10 cellular contexts compared by ENCODE assay signal in genomic region chr11:114846040-114846791, GRCh38.
DNase-seq lines count a peak whose midpoint lies in the region; ATAC-seq, FAIRE-seq and TF ChIP-seq lines count a peak whose summit lies in the region.
"Had no signal": no experiment of that assay in that cellular context is flagged by ENCODE, and none has a peak within 500 bp of the region (broad histone marks: within the 10 kb centered on the region; RNA-seq: fewer than 3 reads in every experiment).

No MANE protein-coding gene starts in this region.

- CTCF ChIA-PET in activated CD8-positive, alpha-beta T cell treated with anti-CD3 and anti-CD28 coated beads, Interleukin-2, amount 10 ng/mL, durations not matched to agents 7 days and 5 days (lab: Charles Lee), result no interaction called here

- H3K36me3 Mint-ChIP-seq in T-helper 2 cell treated with Interferon-gamma antibody and Interleukin-4, amounts not matched to agents 5 μg/mL and 100 μg/mL, for 36 hours (ENCODE audit: low read depth), result no peaks in the 10 kb centered on the region
- no peaks in the 10 kb centered on the region for H3K36me3 Mint-ChIP-seq in activated CD8-positive, alpha-beta T cell treated with anti-CD3 and anti-CD28 coated beads, Interleukin-2, amount 10 ng/mL, durations not matched to agents 7 days and 5 days (ENCODE audit: low read depth)

- peak; percentile 77 for FAIRE-seq in D721Med (lab: Jason Lieb, UNC)
- FAIRE-seq: colon had no signal

- H3K4me3 Mint-ChIP-seq in T-helper 2 cell treated with Interferon-gamma antibody and Interleukin-4, amounts not matched to agents 5 μg/mL and 100 μg/mL, for 36 hours, result no peak overlapping the region
- no peak overlapping the region for H3K4me3 Mint-ChIP-seq in activated CD8-positive, alpha-beta T cell treated with anti-CD3 and anti-CD28 coated beads, Interleukin-2, amount 10 ng/mL, durations not matched to agents 7 days and 5 days

- DNase-seq in D721Med (ENCODE audit: insufficient read length, low spot score) (no peak), NCI-H1694 (lab: John Stamatoyannopoulos, UW) (peak; percentile 61), amygdala (lab: John Stamatoyannopoulos, UW) (peak in 44 of 56 donors; percentile 4 to 74 (median 37)), left kidney (ENCODE audit: low read depth, low spot score) (peak; percentile 23)
- DNase-seq in T-helper 2 cell treated with Interferon-gamma antibody and Interleukin-4, amounts not matched to agents 5 μg/mL and 100 μg/mL, for 36 hours (ENCODE audit: low spot score), result no peak
- DNase-seq in activated CD4-positive, alpha-beta T cell treated with anti-CD3 and anti-CD28 coated beads, Interleukin-2, amount 50 U/mL, for 48 hours, result no peak
- DNase-seq in activated CD8-positive, alpha-beta T cell treated with anti-CD3 and anti-CD28 coated beads, Interleukin-2, amount 10 ng/mL, durations not matched to agents 7 days and 5 days, result no peak

- POLR2A ChIA-PET in activated CD8-positive, alpha-beta T cell treated with anti-CD3 and anti-CD28 coated beads, Interleukin-2, amount 10 ng/mL, durations not matched to agents 7 days and 5 days (lab: Charles Lee), result no interaction called here

- H3K9me3 Mint-ChIP-seq in T-helper 2 cell treated with Interferon-gamma antibody and Interleukin-4, amounts not matched to agents 5 μg/mL and 100 μg/mL, for 36 hours, result no peaks in the 10 kb centered on the region
- H3K9me3 Mint-ChIP-seq in activated CD8-positive, alpha-beta T cell treated with anti-CD3 and anti-CD28 coated beads, Interleukin-2, amount 10 ng/mL, durations not matched to agents 7 days and 5 days (ENCODE audit: insufficient read depth), result no peaks in the 10 kb centered on the region

- ATAC-seq in HG03432 (IDR thresholded peaks at IDR 0.05; ENCODE audit: unreplicated experiment), result no peak
- no peak for ATAC-seq in activated CD8-positive, alpha-beta T cell treated with anti-CD3 and anti-CD28 coated beads, Interleukin-2, amount 10 ng/mL, durations not matched to agents 7 days and 5 days
- ATAC-seq: HCT116 had no signal

- H3K4me1 Mint-ChIP-seq in T-helper 2 cell treated with Interferon-gamma antibody and Interleukin-4, amounts not matched to agents 5 μg/mL and 100 μg/mL, for 36 hours (ENCODE audit: low read depth), result no peaks in the 10 kb centered on the region
- H3K4me1 Mint-ChIP-seq in activated CD8-positive, alpha-beta T cell treated with anti-CD3 and anti-CD28 coated beads, Interleukin-2, amount 10 ng/mL, durations not matched to agents 7 days and 5 days (ENCODE audit: low read depth), result no peaks in the 10 kb centered on the region

- H3K27me3 Mint-ChIP-seq in T-helper 2 cell treated with Interferon-gamma antibody and Interleukin-4, amounts not matched to agents 5 μg/mL and 100 μg/mL, for 36 hours (ENCODE audit: low read depth), result no peaks in the 10 kb centered on the region
- H3K27me3 Mint-ChIP-seq in activated CD8-positive, alpha-beta T cell treated with anti-CD3 and anti-CD28 coated beads, Interleukin-2, amount 10 ng/mL, durations not matched to agents 7 days and 5 days (ENCODE audit: low read depth), result no peaks in the 10 kb centered on the region

- H3K27ac Mint-ChIP-seq in T-helper 2 cell treated with Interferon-gamma antibody and Interleukin-4, amounts not matched to agents 5 μg/mL and 100 μg/mL, for 36 hours, result no peak overlapping the region
- no peak overlapping the region for H3K27ac Mint-ChIP-seq in activated CD8-positive, alpha-beta T cell treated with anti-CD3 and anti-CD28 coated beads, Interleukin-2, amount 10 ng/mL, durations not matched to agents 7 days and 5 days

- TF ChIP-seq CTCF in D721Med (IDR thresholded peaks at IDR 0.05; ENCODE audit: insufficient read depth, missing control alignments), result peak; percentile 14

Comparison
In these comparisons a context has a peak if more than half of its experiments do, and no peak if none do; other contexts are left out.
1. DNase-seq: peak in NCI-H1694 (single experiment), amygdala (44 of 56) and left kidney (single experiment); none in D721Med (single experiment), T-helper 2 cell treated with Interferon-gamma antibody and Interleukin-4, amounts not matched to agents 5 μg/mL and 100 μg/mL, for 36 hours (single experiment), activated CD4-positive, alpha-beta T cell treated with anti-CD3 and anti-CD28 coated beads, Interleukin-2, amount 50 U/mL, for 48 hours (0 of 2) and activated CD8-positive, alpha-beta T cell treated with anti-CD3 and anti-CD28 coated beads, Interleukin-2, amount 10 ng/mL, durations not matched to agents 7 days and 5 days (single experiment).